In genomic region chr9:69672828-69673640, GRCh38 we compare ENCODE assay signal across 8 cellular contexts.
A peak's percentile ranks its signal among the peaks of the same experiment; 100 is the strongest.
DNase-seq lines count a peak whose midpoint lies in the region; ATAC-seq and TF ChIP-seq lines count a peak whose summit lies in the region.

No MANE protein-coding gene starts in this region.

- peak; percentile 96 for ATAC-seq in GM19023 (IDR thresholded peaks at IDR 0.05; ENCODE audit: unreplicated experiment)
- ATAC-seq in HG03280 (IDR thresholded peaks at IDR 0.05; ENCODE audit: unreplicated experiment) = peak; percentile 93

- DNase-seq in AG09309 (ENCODE audit: low read depth) (peak; percentile 46), NCI-H345 (lab: John Stamatoyannopoulos, UW) (peak; percentile 85), dedifferentiated amniotic fluid mesenchymal stem cell (ENCODE audit: extremely low spot score) (peak; percentile 92), left kidney (ENCODE audit: low read depth, low spot score) (peak; percentile 96)
- peak; percentile 86 for DNase-seq in activated CD4-positive, alpha-beta T cell treated with anti-CD3 and anti-CD28 coated beads for 48 hours
- peak; percentile 49 to 65 for DNase-seq in stimulated activated CD4-positive, alpha-beta T cell treated with anti-CD3 and anti-CD28 coated beads, Interleukin-1b, Interleukin-23, amount 100 ng/mL, for 4 hours (ENCODE audit: low read depth in 2 of 2)

- peak; percentile 93 for TF ChIP-seq CTCF in AG09309 (IDR thresholded peaks at IDR 0.05; ENCODE audit: control insufficient read depth, insufficient read depth, low read depth, low read length, missing control alignments)

- H3K4me3 ChIP-seq in AG09309 (ENCODE audit: control insufficient read depth, low read depth, low read length) = peak overlapping the region; percentile 64

Comparison
In these comparisons a context has a peak if more than half of its experiments do, and no peak if none do; other contexts are left out.
1. Peak in every context shown above with its lines: DNase-seq, ATAC-seq and H3K4me3 ChIP-seq.
2. DNase-seq: peak in every context shown above with its lines; median percentile 96 in left kidney; 92 in dedifferentiated amniotic fluid mesenchymal stem cell; 86 in activated CD4-positive, alpha-beta T cell treated with anti-CD3 and anti-CD28 coated beads for 48 hours; 85 in NCI-H345; 57 in stimulated activated CD4-positive, alpha-beta T cell treated with anti-CD3 and anti-CD28 coated beads, Interleukin-1b, Interleukin-23, amount 100 ng/mL, for 4 hours; 46 in AG09309.